In the genomic region with DNA sequence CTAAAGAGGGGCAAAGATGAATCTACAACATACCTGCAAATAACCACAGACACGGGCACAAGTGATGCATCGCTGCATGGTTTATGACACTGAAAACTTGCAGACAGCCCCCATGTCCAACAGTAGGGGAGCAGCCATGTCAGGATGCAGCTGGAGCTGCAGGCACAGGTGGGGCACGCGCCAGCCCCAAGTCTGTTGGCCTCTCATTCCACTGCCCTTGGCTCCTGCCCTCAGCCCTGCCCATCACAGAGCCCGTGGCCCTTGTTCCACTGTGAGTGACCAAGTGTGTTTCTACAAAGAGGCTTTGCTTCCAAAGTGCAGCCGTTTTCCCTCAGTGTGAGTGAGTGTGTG, we compare ENCODE assay signal across 2 cellular contexts.
TF ChIP-seq lines count a peak whose summit lies in the region.

No MANE protein-coding gene starts in this region.

TF ChIP-seq in A549, 52 proteins besides CTCF, POLR2A, EP300 and RAD21:
- TF ChIP-seq, protein P1, sequence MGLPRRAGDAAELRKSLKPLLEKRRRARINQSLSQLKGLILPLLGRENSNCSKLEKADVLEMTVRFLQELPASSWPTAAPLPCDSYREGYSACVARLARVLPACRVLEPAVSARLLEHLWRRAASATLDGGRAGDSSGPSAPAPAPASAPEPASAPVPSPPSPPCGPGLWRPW (IDR thresholded peaks at IDR 0.05): no peak
- TF ChIP-seq ESRRA (IDR thresholded peaks at IDR 0.05; ENCODE audit: borderline replicate concordance, low read length): no peak
- no peak for TF ChIP-seq RFX5 (IDR thresholded peaks at IDR 0.05)
- no peak for TF ChIP-seq GATA3 (IDR thresholded peaks at IDR 0.05; ENCODE audit: borderline replicate concordance)
- TF ChIP-seq, protein P2, sequence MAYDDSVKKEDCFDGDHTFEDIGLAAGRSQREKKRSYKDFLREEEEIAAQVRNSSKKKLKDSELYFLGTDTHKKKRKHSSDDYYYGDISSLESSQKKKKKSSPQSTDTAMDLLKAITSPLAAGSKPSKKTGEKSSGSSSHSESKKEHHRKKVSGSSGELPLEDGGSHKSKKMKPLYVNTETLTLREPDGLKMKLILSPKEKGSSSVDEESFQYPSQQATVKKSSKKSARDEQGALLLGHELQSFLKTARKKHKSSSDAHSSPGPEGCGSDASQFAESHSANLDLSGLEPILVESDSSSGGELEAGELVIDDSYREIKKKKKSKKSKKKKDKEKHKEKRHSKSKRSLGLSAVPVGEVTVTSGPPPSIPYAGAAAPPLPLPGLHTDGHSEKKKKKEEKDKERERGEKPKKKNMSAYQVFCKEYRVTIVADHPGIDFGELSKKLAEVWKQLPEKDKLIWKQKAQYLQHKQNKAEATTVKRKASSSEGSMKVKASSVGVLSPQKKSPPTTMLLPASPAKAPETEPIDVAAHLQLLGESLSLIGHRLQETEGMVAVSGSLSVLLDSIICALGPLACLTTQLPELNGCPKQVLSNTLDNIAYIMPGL (CRISPR knock-in tag; IDR thresholded peaks at IDR 0.05; ENCODE audit: borderline replicate concordance): no peak
- TF ChIP-seq, protein P3, sequence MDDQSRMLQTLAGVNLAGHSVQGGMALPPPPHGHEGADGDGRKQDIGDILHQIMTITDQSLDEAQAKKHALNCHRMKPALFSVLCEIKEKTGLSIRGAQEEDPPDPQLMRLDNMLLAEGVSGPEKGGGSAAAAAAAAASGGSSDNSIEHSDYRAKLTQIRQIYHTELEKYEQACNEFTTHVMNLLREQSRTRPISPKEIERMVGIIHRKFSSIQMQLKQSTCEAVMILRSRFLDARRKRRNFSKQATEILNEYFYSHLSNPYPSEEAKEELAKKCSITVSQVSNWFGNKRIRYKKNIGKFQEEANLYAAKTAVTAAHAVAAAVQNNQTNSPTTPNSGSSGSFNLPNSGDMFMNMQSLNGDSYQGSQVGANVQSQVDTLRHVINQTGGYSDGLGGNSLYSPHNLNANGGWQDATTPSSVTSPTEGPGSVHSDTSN (IDR thresholded peaks at IDR 0.05): no peak
- TF ChIP-seq, protein P4, sequence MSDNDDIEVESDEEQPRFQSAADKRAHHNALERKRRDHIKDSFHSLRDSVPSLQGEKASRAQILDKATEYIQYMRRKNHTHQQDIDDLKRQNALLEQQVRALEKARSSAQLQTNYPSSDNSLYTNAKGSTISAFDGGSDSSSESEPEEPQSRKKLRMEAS (IDR thresholded peaks at IDR 0.05): no peak
- no peak for TF ChIP-seq HOXB5 (CRISPR knock-in tag; IDR thresholded peaks at IDR 0.05)

TF ChIP-seq in H1, 55 proteins besides CTCF, POLR2A, EP300 and RAD21:
- no peak for TF ChIP-seq CBX8 (IDR thresholded peaks at IDR 0.05; ENCODE audit: borderline replicate concordance, low read depth, low read length)
- no peak for TF ChIP-seq CHD2 (IDR thresholded peaks at IDR 0.05; ENCODE audit: low read length)
- TF ChIP-seq SUZ12 (IDR thresholded peaks at IDR 0.05; ENCODE audit: low read length): no peak
- no peak for TF ChIP-seq POLR2AphosphoS5 (IDR thresholded peaks at IDR 0.05; ENCODE audit: low read depth, low read length)
- no peak for TF ChIP-seq RBBP5 (IDR thresholded peaks at IDR 0.05; ENCODE audit: borderline replicate concordance, low read depth, low read length)
- TF ChIP-seq TBP (IDR thresholded peaks at IDR 0.05; ENCODE audit: low read depth, low read length): no peak
